33 cellular contexts compared by ENCODE assay signal in the genomic region with DNA sequence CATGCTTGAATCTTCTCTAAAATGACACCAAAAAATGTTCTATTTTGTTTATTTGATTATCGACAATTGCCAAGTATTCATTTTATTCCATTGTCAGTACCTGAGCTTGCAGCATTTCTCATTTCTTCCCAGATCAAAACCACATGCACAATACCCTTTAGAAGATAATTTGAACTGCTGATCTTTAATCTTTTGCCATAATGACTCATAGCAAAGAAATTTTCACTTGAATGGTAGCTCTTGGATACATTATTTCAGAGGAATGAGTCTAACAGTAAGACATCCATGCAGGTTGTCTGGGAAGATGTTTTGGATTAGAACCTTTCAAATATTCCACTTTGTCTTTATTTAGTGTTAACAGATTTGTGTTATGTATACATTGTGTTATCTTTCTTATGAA. TPM values are rescaled to one million over a fixed set of nuclear protein-coding genes. Genes with fewer than 3 reads are reported as not detected.
DNase-seq lines count a peak whose midpoint lies in the region; ATAC-seq and TF ChIP-seq lines count a peak whose summit lies in the region.
"Had no signal": no experiment of that assay in that cellular context is flagged by ENCODE, and none has a peak within 500 bp of the region (broad histone marks: within the 10 kb centered on the region; RNA-seq: fewer than 3 reads in every experiment).

No MANE protein-coding gene starts in this region.

- H3K4me1 Mint-ChIP-seq in H9, result peaks cover 25% of the 10 kb centered on the region in 2 experiments
- H3K4me1 Mint-ChIP-seq: activated T-helper 17 cell treated with anti-CD3 and anti-CD28 coated beads, Interleukin-2, amount 50 U/mL, for 72 hours; IgD-negative memory B cell; memory B cell; stimulated activated memory B cell treated with anti-CD40 and anti-IgM and Interleukin-4, amounts not matched to agents 10 μg/mL and 1 μg/mL and 100 μg/mL, for 72 hours had no signal

- ATAC-seq in HG03196 (IDR thresholded peaks at IDR 0.05; ENCODE audit: unreplicated experiment), result no peak
- ATAC-seq: activated CD8-positive, alpha-beta T cell treated with anti-CD3 and anti-CD28 coated beads for 36 hours; activated naive CD4-positive, alpha-beta T cell treated with anti-CD3 and anti-CD28 coated beads, Interleukin-2, amount 50 U/mL, for 72 hours; activated T-helper 17 cell treated with anti-CD3 and anti-CD28 coated beads, Interleukin-2, amount 50 U/mL, for 72 hours; heart right ventricle; stimulated activated memory B cell treated with anti-CD40 and anti-IgM and Interleukin-4, amounts not matched to agents 10 μg/mL and 1 μg/mL and 100 μg/mL, for 72 hours; upper lobe of right lung had no signal

- H3K27ac ChIP-seq in H9 (ENCODE audit: insufficient read length, low read depth, low read length), result no peak overlapping the region
- H3K27ac ChIP-seq: ascending aorta, BLaER1, epithelial cell of prostate, heart right ventricle, prostate gland, sigmoid colon, upper lobe of right lung had no signal

- H2BK120ac ChIP-seq in H9 (ENCODE audit: low read depth, low read length, poor library complexity, severe bottlenecking), result no peak overlapping the region

- no peak overlapping the region for H2AK5ac ChIP-seq in H9 (ENCODE audit: insufficient read length, low read length)

- no peaks in the 10 kb centered on the region for H3K79me2 ChIP-seq in H9 (ENCODE audit: insufficient read depth, low read length)

- H2BK15ac ChIP-seq in H9 (ENCODE audit: low read depth, low read length), result no peak overlapping the region

- H3K4me3 ChIP-seq in kidney epithelial cell (ENCODE audit: low read depth, low read length), result no peak overlapping the region
- H3K4me3 ChIP-seq: ascending aorta, BLaER1, heart right ventricle, prostate gland, sigmoid colon, upper lobe of right lung had no signal

- H4K20me1 ChIP-seq in H9 (ENCODE audit: control insufficient read depth, insufficient read depth, insufficient read length), result peaks cover 2% of the 10 kb centered on the region
- H4K20me1 ChIP-seq: BLaER1 had no signal

- H3K27ac Mint-ChIP-seq in H9, result no peak overlapping the region
- H3K27ac Mint-ChIP-seq: activated CD8-positive, alpha-beta T cell treated with anti-CD3 and anti-CD28 coated beads for 36 hours; activated naive CD4-positive, alpha-beta T cell treated with anti-CD3 and anti-CD28 coated beads, Interleukin-2, amount 50 U/mL, for 72 hours; activated T-helper 17 cell treated with anti-CD3 and anti-CD28 coated beads, Interleukin-2, amount 50 U/mL, for 72 hours; IgD-negative memory B cell; memory B cell; stimulated activated memory B cell treated with anti-CD40 and anti-IgM and Interleukin-4, amounts not matched to agents 10 μg/mL and 1 μg/mL and 100 μg/mL, for 72 hours had no signal

- no peak overlapping the region for H3K4me2 ChIP-seq in H9 (ENCODE audit: insufficient read depth, insufficient read length, low read length)
- H3K4me2 ChIP-seq: BLaER1 had no signal

- H3K4me1 ChIP-seq in H9 (ENCODE audit: insufficient read depth, low read length), result 0 out of 2 replicates have a peak, but pooled peaks cover 3% of the 10 kb centered on the region
- H3K4me1 ChIP-seq: ascending aorta, BLaER1, heart right ventricle, prostate gland, sigmoid colon, upper lobe of right lung had no signal

- no peak overlapping the region for H2AFZ ChIP-seq in H9 (ENCODE audit: low read length)

- H3K79me1 ChIP-seq in H9 (ENCODE audit: insufficient read depth, low read depth, low read length, poor library complexity, severe bottlenecking), result no peaks in the 10 kb centered on the region

- WGBS in H9 (ENCODE audit: extremely low coverage, insufficient read length, low lambda C conversion rate), result no CpG with 5 or more reads among the region's 1 CpG

- no peak overlapping the region for H2BK20ac ChIP-seq in H9 (ENCODE audit: low read depth, low read length, poor library complexity, severe bottlenecking)

- no peak overlapping the region for H2BK12ac ChIP-seq in H9 (ENCODE audit: insufficient read length, low read depth, low read length)

- no peaks in the 10 kb centered on the region for H3K9me3 ChIP-seq in H9 (ENCODE audit: control insufficient read depth, low read depth, low read length)
- H3K9me3 ChIP-seq: prostate gland, upper lobe of right lung had no signal

- H2BK5ac ChIP-seq in H9 (ENCODE audit: insufficient read length, low read length), result no peak overlapping the region

- H3K18ac ChIP-seq in H9 (ENCODE audit: insufficient read length, low read depth, low read length), result no peak overlapping the region

- no peak overlapping the region for H4K8ac ChIP-seq in H9 (replicated peaks; ENCODE audit: insufficient read length, low read depth, low read length)

- no peak overlapping the region for H3K56ac ChIP-seq in H9 (ENCODE audit: insufficient read length, low read depth, low read length)

- H3K4ac ChIP-seq in H9 (ENCODE audit: low read depth, low read length), result no peak overlapping the region

- DNase-seq in EL (peak; percentile 60), M059J (ENCODE audit: low read depth) (peak; percentile 78), astrocyte of the hippocampus (ENCODE audit: low read depth, low spot score) (peak; percentile 24), kidney epithelial cell (ENCODE audit: low read depth) (peak; percentile 7), NCI-H2196 treated with DMSO at 0.1 percent for 48 hours (lab: John Stamatoyannopoulos, UW; ENCODE audit: unreplicated experiment) (no peak), pons (ENCODE audit: low spot score) (no peak), H9 (no peak)
- DNase-seq: ACHN; activated CD4-positive, alpha-beta T cell treated with anti-CD3 and anti-CD28 coated beads for 1 hour; activated CD8-positive, alpha-beta T cell treated with anti-CD3 and anti-CD28 coated beads for 36 hours; cerebellar nuclear complex; DND-41; foreskin melanocyte; heart right ventricle; NCI-H1105 treated with DMSO at 0.1 percent for 48 hours; NCI-H2029 treated with DMSO at 0.1 percent for 48 hours; NCI-H345; NCI-H748 treated with DMSO at 0.1 percent for 48 hours; RPMI8226; sigmoid colon; stimulated activated CD4-positive, alpha-beta T cell treated with anti-CD3 and anti-CD28 coated beads, Interleukin-4, amount 100 ng/mL, for 4 hours; upper lobe of right lung had no signal

- H3K27me3 ChIP-seq in kidney epithelial cell (ENCODE audit: control insufficient read depth, insufficient read depth, low read length) (no peaks in the 10 kb centered on the region), H9 (ENCODE audit: insufficient read depth, low read length) (no peaks in the 10 kb centered on the region)
- H3K27me3 ChIP-seq: ascending aorta, BLaER1, sigmoid colon, upper lobe of right lung had no signal

- H3K36me3 Mint-ChIP-seq in H9 (ENCODE audit: insufficient read depth in 1 of 3, low read depth in 3 of 3), result peaks cover 3 to 21% (median 7%) of the 10 kb centered on the region in 3 experiments; a peak in 5 of 7 replicates
- H3K36me3 Mint-ChIP-seq: IgD-negative memory B cell; memory B cell; stimulated activated memory B cell treated with anti-CD40 and anti-IgM and Interleukin-4, amounts not matched to agents 10 μg/mL and 1 μg/mL and 100 μg/mL, for 72 hours had no signal

- H3K27me3 Mint-ChIP-seq in H9 (ENCODE audit: low read depth), result no peaks in the 10 kb centered on the region
- H3K27me3 Mint-ChIP-seq: activated CD8-positive, alpha-beta T cell treated with anti-CD3 and anti-CD28 coated beads for 36 hours; stimulated activated memory B cell treated with anti-CD40 and anti-IgM and Interleukin-4, amounts not matched to agents 10 μg/mL and 1 μg/mL and 100 μg/mL, for 72 hours had no signal

- no peak overlapping the region for H4K91ac ChIP-seq in H9 (ENCODE audit: insufficient read length, low read depth, low read length)

- no peaks in the 10 kb centered on the region for H3K36me3 ChIP-seq in kidney epithelial cell (ENCODE audit: control insufficient read depth, insufficient read depth, low read length)
- H3K36me3 ChIP-seq: ascending aorta, BLaER1, heart right ventricle, prostate gland, sigmoid colon, upper lobe of right lung had no signal

- no peak overlapping the region for H3K4me3 Mint-ChIP-seq in H9
- H3K4me3 Mint-ChIP-seq: activated CD8-positive, alpha-beta T cell treated with anti-CD3 and anti-CD28 coated beads for 36 hours; activated T-helper 17 cell treated with anti-CD3 and anti-CD28 coated beads, Interleukin-2, amount 50 U/mL, for 72 hours; IgD-negative memory B cell; memory B cell; stimulated activated memory B cell treated with anti-CD40 and anti-IgM and Interleukin-4, amounts not matched to agents 10 μg/mL and 1 μg/mL and 100 μg/mL, for 72 hours had no signal

- no peaks in the 10 kb centered on the region for H3K23me2 ChIP-seq in H9 (ENCODE audit: insufficient read length, low read depth, low read length, poor library complexity, severe bottlenecking)

- H3K14ac ChIP-seq in H9 (ENCODE audit: insufficient read depth, low read length), result no peak overlapping the region

- H3K23ac ChIP-seq in H9 (ENCODE audit: insufficient read length, low read depth, low read length), result no peak overlapping the region

- peaks cover 9 to 11% of the 10 kb centered on the region in 2 experiments for H3K9me3 Mint-ChIP-seq in H9

- no peak overlapping the region for H3K9ac ChIP-seq in H9 (ENCODE audit: extremely low read depth, insufficient read length, low read length)
- H3K9ac ChIP-seq: BLaER1 had no signal

- no peak overlapping the region for H4K5ac ChIP-seq in H9 (ENCODE audit: insufficient read length, low read depth, low read length)

- TF ChIP-seq CTCF in kidney epithelial cell (IDR thresholded peaks at IDR 0.05; ENCODE audit: insufficient read depth, low read length, poor library complexity, severe bottlenecking) (no peak), H9 (conservative IDR thresholded peaks at IDR 0.05) (no peak)

- H3T11ph ChIP-seq in H9 (ENCODE audit: low read length), result no peak overlapping the region

RNA-seq across cellular contexts. Expression of gene RXFP2, which starts 42.0 kb away (rescaled TPM):
- 0.07 TPM in 1 of 2 replicates, not detected in the other for total RNA-seq in M059J (2014; rRNA removed; shearing (Covaris generic))
- total RNA-seq in kidney epithelial cell (not detected in 2 replicates), H9 (2021) (not detected in 2 replicates)
- total RNA-seq: activated CD8-positive, alpha-beta T cell treated with anti-CD3 and anti-CD28 coated beads for 36 hours; activated naive CD4-positive, alpha-beta T cell treated with anti-CD3 and anti-CD28 coated beads, Interleukin-2, amount 50 U/mL, for 72 hours; activated T-helper 17 cell treated with anti-CD3 and anti-CD28 coated beads, Interleukin-2, amount 50 U/mL, for 72 hours; ascending aorta; heart right ventricle; prostate gland; sigmoid colon; T-helper 2 cell treated with Interferon-gamma antibody and Interleukin-4, amounts not matched to agents 100 ng/mL and 5 ng/mL, for 36 hours; upper lobe of right lung had no signal

Comparison
In these comparisons a context has a peak if more than half of its experiments do, and no peak if none do; other contexts are left out.
1. DNase-seq: peak in EL (single experiment), M059J (single experiment), astrocyte of the hippocampus (single experiment) and kidney epithelial cell (single experiment); none in NCI-H2196 treated with DMSO at 0.1 percent for 48 hours (single experiment), pons (single experiment) and H9 (single experiment).